In genomic region chr5:31617867-31618266, GRCh38 we compare ENCODE assay signal across 32 cellular contexts. TPM values are rescaled to one million over a fixed set of nuclear protein-coding genes. Genes with fewer than 3 reads are reported as not detected.
DNase-seq lines count a peak whose midpoint lies in the region; ATAC-seq and TF ChIP-seq lines count a peak whose summit lies in the region.
"Had no signal": no experiment of that assay in that cellular context is flagged by ENCODE, and none has a peak within 500 bp of the region (broad histone marks: within the 10 kb centered on the region; RNA-seq: fewer than 3 reads in every experiment).

No MANE protein-coding gene starts in this region.

- intact Hi-C loops in cardiac septum (cut with DNase I), result no loop called here
- intact Hi-C loops in natural killer cell (cut with micrococcal nuclease), result no loop called here

- H3K27me3 Mint-ChIP-seq in natural killer cell (ENCODE audit: low read depth in 2 of 2), result peaks cover 10 to 16% of the 10 kb centered on the region in 2 donors

- H3F3A ChIP-seq in Loucy (ENCODE audit: low read depth), result no peaks in the 10 kb centered on the region

- peak overlapping the region; percentile 62 for H3K4me3 Mint-ChIP-seq in natural killer cell
- H3K4me3 Mint-ChIP-seq: activated naive CD8-positive, alpha-beta T cell; activated T-cell treated with anti-CD3 and anti-CD28 coated beads, Interleukin-2, amount 50 U/mL, for 24 hours; stimulated activated memory B cell treated with anti-CD40 and anti-IgM and Interleukin-4, amounts not matched to agents 10 μg/mL and 1 μg/mL and 100 μg/mL, for 72 hours; type B pancreatic cell had no signal

- no peaks in the 10 kb centered on the region for H4K20me1 ChIP-seq in BLaER1 treated with 17β-estradiol and CSF1 and Interleukin-3, amounts not matched to agents 10 nM and 100 nM
- no peaks in the 10 kb centered on the region for H4K20me1 ChIP-seq in Loucy (ENCODE audit: insufficient read depth, low read length, poor library complexity, severe bottlenecking)

- no peaks in the 10 kb centered on the region for H3K9me3 Mint-ChIP-seq in natural killer cell
- H3K9me3 Mint-ChIP-seq: activated T-cell treated with anti-CD3 and anti-CD28 coated beads, Interleukin-2, amount 50 U/mL, for 24 hours; type B pancreatic cell had no signal

- no peaks in the 10 kb centered on the region for H3K79me2 ChIP-seq in Loucy (ENCODE audit: insufficient read depth, low read length)

- peak; percentile 52 to 76 (median 55) for ATAC-seq in natural killer cell
- no peak for ATAC-seq in omental fat pad (ENCODE audit: low FRiP score)
- ATAC-seq: stimulated activated memory B cell treated with anti-CD40 and anti-IgM and Interleukin-4, amounts not matched to agents 10 μg/mL and 1 μg/mL and 100 μg/mL, for 72 hours had no signal

- H3K36me3 Mint-ChIP-seq in natural killer cell, result no peaks in the 10 kb centered on the region
- H3K36me3 Mint-ChIP-seq: stimulated activated memory B cell treated with anti-CD40 and anti-IgM and Interleukin-4, amounts not matched to agents 10 μg/mL and 1 μg/mL and 100 μg/mL, for 72 hours; type B pancreatic cell had no signal

- H3K4me2 ChIP-seq in BLaER1 treated with 17β-estradiol and CSF1 and Interleukin-3, amounts not matched to agents 10 nM and 100 nM, result peak overlapping the region in 10 of 11 experiments; percentile 44 to 73 (median 62); a peak in 20 of 22 replicates
- peak overlapping the region; percentile 43 for H3K4me2 ChIP-seq in Loucy (ENCODE audit: low read depth, low read length, poor library complexity, severe bottlenecking)

- H3K27ac Mint-ChIP-seq in natural killer cell, result peak overlapping the region in 1 of 2 donors; percentile 59
- H3K27ac Mint-ChIP-seq: activated naive CD8-positive, alpha-beta T cell; stimulated activated memory B cell treated with anti-CD40 and anti-IgM and Interleukin-4, amounts not matched to agents 10 μg/mL and 1 μg/mL and 100 μg/mL, for 72 hours; type B pancreatic cell had no signal

- TF ChIP-seq CTCF in Loucy (conservative IDR thresholded peaks at IDR 0.05; ENCODE audit: low read length) (no peak), natural killer cell (IDR thresholded peaks at IDR 0.05) (no peak), omental fat pad (IDR thresholded peaks at IDR 0.05) (no peak)

- peaks cover 8 to 22% (median 16%) of the 10 kb centered on the region in 10 experiments; a peak in 19 of 20 replicates for H3K4me1 ChIP-seq in BLaER1 treated with 17β-estradiol and CSF1 and Interleukin-3, amounts not matched to agents 10 nM and 100 nM
- peaks cover 10% of the 10 kb centered on the region for H3K4me1 ChIP-seq in Loucy (ENCODE audit: insufficient read depth, low read length, poor library complexity, severe bottlenecking)
- no peaks in the 10 kb centered on the region for H3K4me1 ChIP-seq in effector memory CD4-positive, alpha-beta T cell (ENCODE audit: control insufficient read depth, insufficient read depth, low read length, poor library complexity, severe bottlenecking)
- H3K4me1 ChIP-seq: BE2C, colonic mucosa, SJCRH30 had no signal

- H3K9me2 ChIP-seq in Loucy (replicated peaks; ENCODE audit: low read depth, low read length), result no peaks in the 10 kb centered on the region

- H3K27me3 ChIP-seq in BLaER1 treated with 17β-estradiol and CSF1 and Interleukin-3, amounts not matched to agents 10 nM and 100 nM, result no peaks in the 10 kb centered on the region
- H3K27me3 ChIP-seq in Loucy (ENCODE audit: insufficient read depth, low read length, poor library complexity, severe bottlenecking), result no peaks in the 10 kb centered on the region
- H3K27me3 ChIP-seq in effector memory CD4-positive, alpha-beta T cell (replicated peaks; ENCODE audit: control insufficient read depth, insufficient read depth, low read length, poor library complexity, severe bottlenecking), result peaks cover 7% of the 10 kb centered on the region
- H3K27me3 ChIP-seq: BE2C, colonic mucosa, MG63, SJCRH30 had no signal

- H3K9me3 ChIP-seq in BLaER1 treated with 17β-estradiol and CSF1 and Interleukin-3, amounts not matched to agents 10 nM and 100 nM (replicated peaks in 1 of 11), result peaks cover 0 to 5% (median 0%) of the 10 kb centered on the region in 11 experiments; a peak in 2 of 22 replicates
- H3K9me3 ChIP-seq in Loucy (ENCODE audit: insufficient read depth, low read depth, low read length), result no peaks in the 10 kb centered on the region
- no peaks in the 10 kb centered on the region for H3K9me3 ChIP-seq in effector memory CD4-positive, alpha-beta T cell (ENCODE audit: control insufficient read depth, low read length)
- H3K9me3 ChIP-seq: BE2C, colonic mucosa, HAP-1, SJCRH30 had no signal

- H2AFZ ChIP-seq in Loucy (ENCODE audit: low read length), result peak overlapping the region; percentile 32; the same call in 1 of the 2 replicates

- H3K4me3 ChIP-seq in BLaER1 treated with 17β-estradiol and CSF1 and Interleukin-3, amounts not matched to agents 10 nM and 100 nM, result no peak overlapping the region
- no peak overlapping the region for H3K4me3 ChIP-seq in Loucy (ENCODE audit: low read length, poor library complexity, severe bottlenecking)
- no peak overlapping the region for H3K4me3 ChIP-seq in effector memory CD4-positive, alpha-beta T cell (ENCODE audit: insufficient read depth, low read depth, low read length, poor library complexity, severe bottlenecking)
- H3K4me3 ChIP-seq: colonic mucosa, HAP-1, MG63, SJCRH30 had no signal

- H3K27ac ChIP-seq in BLaER1 treated with 17β-estradiol and CSF1 and Interleukin-3, amounts not matched to agents 10 nM and 100 nM, result peak overlapping the region in 6 of 11 experiments; percentile 6 to 60 (median 41); a peak in 6 of 22 replicates
- H3K27ac ChIP-seq in effector memory CD4-positive, alpha-beta T cell (ENCODE audit: insufficient read depth, low read length, poor library complexity, severe bottlenecking), result no peak overlapping the region
- H3K27ac ChIP-seq: colonic mucosa, HL-60, SJCRH30, VCaP had no signal

- H3K9ac ChIP-seq in BLaER1 treated with 17β-estradiol and CSF1 and Interleukin-3, amounts not matched to agents 10 nM and 100 nM, result peak overlapping the region in 2 of 11 experiments; percentile 4 to 36; a peak in 2 of 22 replicates
- no peak overlapping the region for H3K9ac ChIP-seq in Loucy (ENCODE audit: low read depth, low read length, poor library complexity, severe bottlenecking)

- no peaks in the 10 kb centered on the region for H3K36me3 ChIP-seq in BLaER1 treated with 17β-estradiol and CSF1 and Interleukin-3, amounts not matched to agents 10 nM and 100 nM
- H3K36me3 ChIP-seq in Loucy (ENCODE audit: insufficient read depth, low read length), result no peaks in the 10 kb centered on the region
- H3K36me3 ChIP-seq in effector memory CD4-positive, alpha-beta T cell (ENCODE audit: control insufficient read depth, insufficient read depth, low read length), result no peaks in the 10 kb centered on the region
- H3K36me3 ChIP-seq: BE2C, colonic mucosa, HAP-1, MG63, SJCRH30 had no signal

- peak; percentile 33 for DNase-seq in cardiac septum (ENCODE audit: low spot score)
- DNase-seq in natural killer cell, result no peak
- no peak for DNase-seq in cerebellar nuclear complex (lab: John Stamatoyannopoulos, UW)
- DNase-seq in omental fat pad (ENCODE audit: low spot score), result no peak
- no peak for DNase-seq in effector memory CD4-positive, alpha-beta T cell
- no peak for DNase-seq in NCI-H2029 treated with DMSO at 0.1 percent for 48 hours (lab: John Stamatoyannopoulos, UW)
- DNase-seq: activated CD4-positive, alpha-beta T cell treated with anti-CD3 and anti-CD28 coated beads for 48 hours; activated effector memory CD4-positive, alpha-beta T cell treated with anti-CD3 and anti-CD28 coated beads, Interleukin-2, amount 50 U/mL, for 16 hours; activated T-cell treated with anti-CD3 and anti-CD28 coated beads, Interleukin-2, amount 50 U/mL, for 24 hours; anterior cingulate cortex; BE2C; colonic mucosa; foreskin melanocyte; KG1; mesenchymal stem cell; MG63; NCI-H1105 treated with DMSO at 0.1 percent for 48 hours; NCI-H187 treated with DMSO at 0.1 percent for 48 hours; NCI-H526; occipital lobe; SJCRH30; stimulated activated CD4-positive, alpha-beta T cell treated with anti-CD3 and anti-CD28 coated beads, Interleukin-15, amount 100 ng/mL, for 24 hours; T1000 had no signal

- H3K4me1 Mint-ChIP-seq in natural killer cell, result peaks cover 9 to 19% of the 10 kb centered on the region in 2 donors
- H3K4me1 Mint-ChIP-seq: stimulated activated memory B cell treated with anti-CD40 and anti-IgM and Interleukin-4, amounts not matched to agents 10 μg/mL and 1 μg/mL and 100 μg/mL, for 72 hours had no signal

RNA-seq across cellular contexts. Expression of gene PDZD2, which starts 21.1 kb away (rescaled TPM):
- total RNA-seq in cardiac septum (67.1 TPM), natural killer cell (1 to 10 TPM in 1 of 3 donors, under 1 TPM in 2; 0.50 to 1.3 (median 0.66) TPM), omental fat pad (100 to 1,000 TPM in 1 of 4 donors, 10 to 100 TPM in 3; 43.5 to 113 (median 55.7) TPM)
- total RNA-seq: myocyte had no signal

Comparison
In these comparisons a context has a peak if more than half of its experiments do, and no peak if none do; other contexts are left out.
1. RNA of gene PDZD2, which starts 21.1 kb away (total RNA-seq): 67.1 TPM in cardiac septum (single experiment) and 43.5 to 113 TPM in omental fat pad; 0.50 to 1.3 TPM in natural killer cell; every median in the first group is over 10 times any median in the second.